1 cellular context compared by ENCODE assay signal in the genomic region with DNA sequence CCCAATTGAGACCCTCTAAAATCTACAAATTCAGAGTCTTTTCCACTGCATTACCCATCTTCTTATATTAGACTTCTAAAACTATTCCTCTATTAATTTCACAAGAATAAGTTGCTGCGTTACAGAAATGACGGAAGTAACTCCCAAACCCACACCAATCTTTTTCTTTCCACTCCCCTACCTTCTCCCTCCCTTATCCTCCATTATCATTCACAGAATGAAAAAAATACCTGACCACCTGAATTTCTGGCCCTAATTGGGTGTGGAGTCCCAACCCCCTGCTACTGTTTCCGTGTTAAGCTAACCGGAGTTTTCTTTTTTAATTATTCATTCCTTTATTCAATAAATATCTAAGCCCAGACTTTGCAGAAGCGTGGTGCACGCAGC.
TF ChIP-seq lines count a peak whose summit lies in the region.

No MANE protein-coding gene starts in this region.

TF ChIP-seq in HepG2, 621 proteins besides CTCF, POLR2A, EP300 and RAD21 (continued from another document):
- TF ChIP-seq, protein P1, sequence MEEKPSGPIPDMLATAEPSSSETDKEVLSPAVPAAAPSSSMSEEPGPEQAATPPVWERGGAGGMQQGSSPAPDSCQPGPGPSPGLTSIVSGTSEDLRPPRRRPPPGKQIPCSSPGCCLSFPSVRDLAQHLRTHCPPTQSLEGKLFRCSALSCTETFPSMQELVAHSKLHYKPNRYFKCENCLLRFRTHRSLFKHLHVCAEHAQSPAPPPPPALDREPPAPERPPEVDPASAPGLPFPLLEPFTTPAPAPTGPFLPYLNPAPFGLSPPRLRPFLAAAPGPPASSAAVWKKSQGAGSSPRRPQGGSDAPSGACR (CRISPR knock-in tag; IDR thresholded peaks at IDR 0.05), result no peak
- TF ChIP-seq SMAD1 (CRISPR knock-in tag; IDR thresholded peaks at IDR 0.05; ENCODE audit: borderline replicate concordance, low read depth) (no peak), LCORL (IDR thresholded peaks at IDR 0.05) (no peak), LCORL (CRISPR knock-in tag; IDR thresholded peaks at IDR 0.05) (no peak), ZNF160 (CRISPR knock-in tag; IDR thresholded peaks at IDR 0.05) (no peak)
- TF ChIP-seq, protein P2, sequence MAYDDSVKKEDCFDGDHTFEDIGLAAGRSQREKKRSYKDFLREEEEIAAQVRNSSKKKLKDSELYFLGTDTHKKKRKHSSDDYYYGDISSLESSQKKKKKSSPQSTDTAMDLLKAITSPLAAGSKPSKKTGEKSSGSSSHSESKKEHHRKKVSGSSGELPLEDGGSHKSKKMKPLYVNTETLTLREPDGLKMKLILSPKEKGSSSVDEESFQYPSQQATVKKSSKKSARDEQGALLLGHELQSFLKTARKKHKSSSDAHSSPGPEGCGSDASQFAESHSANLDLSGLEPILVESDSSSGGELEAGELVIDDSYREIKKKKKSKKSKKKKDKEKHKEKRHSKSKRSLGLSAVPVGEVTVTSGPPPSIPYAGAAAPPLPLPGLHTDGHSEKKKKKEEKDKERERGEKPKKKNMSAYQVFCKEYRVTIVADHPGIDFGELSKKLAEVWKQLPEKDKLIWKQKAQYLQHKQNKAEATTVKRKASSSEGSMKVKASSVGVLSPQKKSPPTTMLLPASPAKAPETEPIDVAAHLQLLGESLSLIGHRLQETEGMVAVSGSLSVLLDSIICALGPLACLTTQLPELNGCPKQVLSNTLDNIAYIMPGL (CRISPR knock-in tag; IDR thresholded peaks at IDR 0.05; ENCODE audit: borderline replicate concordance in 1 of 2, low read depth in 1 of 2), result no peak
- TF ChIP-seq, protein P3, sequence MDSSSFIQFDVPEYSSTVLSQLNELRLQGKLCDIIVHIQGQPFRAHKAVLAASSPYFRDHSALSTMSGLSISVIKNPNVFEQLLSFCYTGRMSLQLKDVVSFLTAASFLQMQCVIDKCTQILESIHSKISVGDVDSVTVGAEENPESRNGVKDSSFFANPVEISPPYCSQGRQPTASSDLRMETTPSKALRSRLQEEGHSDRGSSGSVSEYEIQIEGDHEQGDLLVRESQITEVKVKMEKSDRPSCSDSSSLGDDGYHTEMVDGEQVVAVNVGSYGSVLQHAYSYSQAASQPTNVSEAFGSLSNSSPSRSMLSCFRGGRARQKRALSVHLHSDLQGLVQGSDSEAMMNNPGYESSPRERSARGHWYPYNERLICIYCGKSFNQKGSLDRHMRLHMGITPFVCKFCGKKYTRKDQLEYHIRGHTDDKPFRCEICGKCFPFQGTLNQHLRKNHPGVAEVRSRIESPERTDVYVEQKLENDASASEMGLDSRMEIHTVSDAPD (CRISPR knock-in tag; IDR thresholded peaks at IDR 0.05), result no peak
